Comparison of ENCODE assay signal across 1 cellular context in the genomic region with DNA sequence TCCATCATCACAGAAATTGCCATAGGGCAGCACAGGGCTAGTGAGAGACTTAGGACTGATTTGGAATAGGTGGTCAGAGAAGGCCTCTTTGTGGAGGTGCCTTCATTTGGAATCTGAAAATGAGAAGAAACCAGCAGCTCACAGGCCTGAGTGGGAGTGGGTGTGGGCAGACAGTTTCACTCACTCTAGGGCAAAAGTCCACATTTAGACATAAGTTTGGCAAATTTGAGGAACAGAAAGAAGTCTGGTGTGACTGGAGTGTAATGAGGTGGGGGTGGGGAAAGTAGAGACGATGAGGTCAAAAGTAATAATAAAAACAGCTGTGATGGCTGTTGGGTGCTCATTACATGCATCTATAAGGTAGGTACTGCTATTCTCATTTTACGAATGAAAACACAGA.
A peak's percentile ranks its signal among the peaks of the same experiment; 100 is the strongest.
TF ChIP-seq lines count a peak whose summit lies in the region.

No MANE protein-coding gene starts in this region.

TF ChIP-seq in GM12878, 131 proteins besides CTCF, POLR2A, EP300 and RAD21 (continued from another document and continues in another):
- TF ChIP-seq, protein P1, sequence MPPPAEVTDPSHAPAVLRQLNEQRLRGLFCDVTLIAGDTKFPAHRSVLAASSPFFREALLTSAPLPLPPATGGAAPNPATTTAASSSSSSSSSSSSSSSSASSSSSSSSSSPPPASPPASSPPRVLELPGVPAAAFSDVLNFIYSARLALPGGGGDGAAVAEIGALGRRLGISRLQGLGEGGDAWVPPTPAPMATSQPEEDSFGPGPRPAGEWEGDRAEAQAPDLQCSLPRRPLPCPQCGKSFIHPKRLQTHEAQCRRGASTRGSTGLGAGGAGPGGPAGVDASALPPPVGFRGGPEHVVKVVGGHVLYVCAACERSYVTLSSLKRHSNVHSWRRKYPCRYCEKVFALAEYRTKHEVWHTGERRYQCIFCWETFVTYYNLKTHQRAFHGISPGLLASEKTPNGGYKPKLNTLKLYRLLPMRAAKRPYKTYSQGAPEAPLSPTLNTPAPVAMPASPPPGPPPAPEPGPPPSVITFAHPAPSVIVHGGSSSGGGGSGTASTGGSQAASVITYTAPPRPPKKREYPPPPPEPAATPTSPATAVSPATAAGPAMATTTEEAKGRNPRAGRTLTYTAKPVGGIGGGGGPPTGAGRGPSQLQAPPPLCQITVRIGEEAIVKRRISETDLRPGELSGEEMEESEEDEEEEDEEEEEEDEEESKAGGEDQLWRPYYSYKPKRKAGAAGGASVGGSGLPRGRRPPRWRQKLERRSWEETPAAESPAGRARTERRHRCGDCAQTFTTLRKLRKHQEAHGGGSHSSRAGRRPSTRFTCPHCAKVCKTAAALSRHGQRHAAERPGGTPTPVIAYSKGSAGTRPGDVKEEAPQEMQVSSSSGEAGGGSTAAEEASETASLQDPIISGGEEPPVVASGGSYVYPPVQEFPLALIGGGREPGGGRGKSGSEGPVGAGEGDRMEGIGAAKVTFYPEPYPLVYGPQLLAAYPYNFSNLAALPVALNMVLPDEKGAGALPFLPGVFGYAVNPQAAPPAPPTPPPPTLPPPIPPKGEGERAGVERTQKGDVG (CRISPR knock-in tag; IDR thresholded peaks at IDR 0.05) = no peak
- TF ChIP-seq, protein P2, sequence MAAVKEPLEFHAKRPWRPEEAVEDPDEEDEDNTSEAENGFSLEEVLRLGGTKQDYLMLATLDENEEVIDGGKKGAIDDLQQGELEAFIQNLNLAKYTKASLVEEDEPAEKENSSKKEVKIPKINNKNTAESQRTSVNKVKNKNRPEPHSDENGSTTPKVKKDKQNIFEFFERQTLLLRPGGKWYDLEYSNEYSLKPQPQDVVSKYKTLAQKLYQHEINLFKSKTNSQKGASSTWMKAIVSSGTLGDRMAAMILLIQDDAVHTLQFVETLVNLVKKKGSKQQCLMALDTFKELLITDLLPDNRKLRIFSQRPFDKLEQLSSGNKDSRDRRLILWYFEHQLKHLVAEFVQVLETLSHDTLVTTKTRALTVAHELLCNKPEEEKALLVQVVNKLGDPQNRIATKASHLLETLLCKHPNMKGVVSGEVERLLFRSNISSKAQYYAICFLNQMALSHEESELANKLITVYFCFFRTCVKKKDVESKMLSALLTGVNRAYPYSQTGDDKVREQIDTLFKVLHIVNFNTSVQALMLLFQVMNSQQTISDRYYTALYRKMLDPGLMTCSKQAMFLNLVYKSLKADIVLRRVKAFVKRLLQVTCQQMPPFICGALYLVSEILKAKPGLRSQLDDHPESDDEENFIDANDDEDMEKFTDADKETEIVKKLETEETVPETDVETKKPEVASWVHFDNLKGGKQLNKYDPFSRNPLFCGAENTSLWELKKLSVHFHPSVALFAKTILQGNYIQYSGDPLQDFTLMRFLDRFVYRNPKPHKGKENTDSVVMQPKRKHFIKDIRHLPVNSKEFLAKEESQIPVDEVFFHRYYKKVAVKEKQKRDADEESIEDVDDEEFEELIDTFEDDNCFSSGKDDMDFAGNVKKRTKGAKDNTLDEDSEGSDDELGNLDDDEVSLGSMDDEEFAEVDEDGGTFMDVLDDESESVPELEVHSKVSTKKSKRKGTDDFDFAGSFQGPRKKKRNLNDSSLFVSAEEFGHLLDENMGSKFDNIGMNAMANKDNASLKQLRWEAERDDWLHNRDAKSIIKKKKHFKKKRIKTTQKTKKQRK (IDR thresholded peaks at IDR 0.05; ENCODE audit: low read depth, low read length) = no peak
- peak; percentile 84 for TF ChIP-seq SMAD1 (IDR thresholded peaks at IDR 0.05; ENCODE audit: low read depth, partially characterized antibody)
- 0 out of 2 replicates have a peak, but pooled peaks have one; percentile 59 for TF ChIP-seq SMARCA5 (IDR thresholded peaks at IDR 0.05)
- TF ChIP-seq, protein P3, sequence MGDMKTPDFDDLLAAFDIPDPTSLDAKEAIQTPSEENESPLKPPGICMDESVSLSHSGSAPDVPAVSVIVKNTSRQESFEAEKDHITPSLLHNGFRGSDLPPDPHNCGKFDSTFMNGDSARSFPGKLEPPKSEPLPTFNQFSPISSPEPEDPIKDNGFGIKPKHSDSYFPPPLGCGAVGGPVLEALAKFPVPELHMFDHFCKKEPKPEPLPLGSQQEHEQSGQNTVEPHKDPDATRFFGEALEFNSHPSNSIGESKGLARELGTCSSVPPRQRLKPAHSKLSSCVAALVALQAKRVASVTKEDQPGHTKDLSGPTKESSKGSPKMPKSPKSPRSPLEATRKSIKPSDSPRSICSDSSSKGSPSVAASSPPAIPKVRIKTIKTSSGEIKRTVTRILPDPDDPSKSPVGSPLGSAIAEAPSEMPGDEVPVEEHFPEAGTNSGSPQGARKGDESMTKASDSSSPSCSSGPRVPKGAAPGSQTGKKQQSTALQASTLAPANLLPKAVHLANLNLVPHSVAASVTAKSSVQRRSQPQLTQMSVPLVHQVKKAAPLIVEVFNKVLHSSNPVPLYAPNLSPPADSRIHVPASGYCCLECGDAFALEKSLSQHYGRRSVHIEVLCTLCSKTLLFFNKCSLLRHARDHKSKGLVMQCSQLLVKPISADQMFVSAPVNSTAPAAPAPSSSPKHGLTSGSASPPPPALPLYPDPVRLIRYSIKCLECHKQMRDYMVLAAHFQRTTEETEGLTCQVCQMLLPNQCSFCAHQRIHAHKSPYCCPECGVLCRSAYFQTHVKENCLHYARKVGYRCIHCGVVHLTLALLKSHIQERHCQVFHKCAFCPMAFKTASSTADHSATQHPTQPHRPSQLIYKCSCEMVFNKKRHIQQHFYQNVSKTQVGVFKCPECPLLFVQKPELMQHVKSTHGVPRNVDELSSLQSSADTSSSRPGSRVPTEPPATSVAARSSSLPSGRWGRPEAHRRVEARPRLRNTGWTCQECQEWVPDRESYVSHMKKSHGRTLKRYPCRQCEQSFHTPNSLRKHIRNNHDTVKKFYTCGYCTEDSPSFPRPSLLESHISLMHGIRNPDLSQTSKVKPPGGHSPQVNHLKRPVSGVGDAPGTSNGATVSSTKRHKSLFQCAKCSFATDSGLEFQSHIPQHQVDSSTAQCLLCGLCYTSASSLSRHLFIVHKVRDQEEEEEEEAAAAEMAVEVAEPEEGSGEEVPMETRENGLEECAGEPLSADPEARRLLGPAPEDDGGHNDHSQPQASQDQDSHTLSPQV (IDR thresholded peaks at IDR 0.05) = no peak
- peak in 1 of 2 experiments; percentile 79; a peak in 1 of 4 replicates for TF ChIP-seq SRF (IDR thresholded peaks at IDR 0.05; ENCODE audit: low read depth in 2 of 2, low read length in 2 of 2)
- TF ChIP-seq KLF5 (IDR thresholded peaks at IDR 0.05; ENCODE audit: partially characterized antibody) = peak; percentile 87
- TF ChIP-seq, protein P4, sequence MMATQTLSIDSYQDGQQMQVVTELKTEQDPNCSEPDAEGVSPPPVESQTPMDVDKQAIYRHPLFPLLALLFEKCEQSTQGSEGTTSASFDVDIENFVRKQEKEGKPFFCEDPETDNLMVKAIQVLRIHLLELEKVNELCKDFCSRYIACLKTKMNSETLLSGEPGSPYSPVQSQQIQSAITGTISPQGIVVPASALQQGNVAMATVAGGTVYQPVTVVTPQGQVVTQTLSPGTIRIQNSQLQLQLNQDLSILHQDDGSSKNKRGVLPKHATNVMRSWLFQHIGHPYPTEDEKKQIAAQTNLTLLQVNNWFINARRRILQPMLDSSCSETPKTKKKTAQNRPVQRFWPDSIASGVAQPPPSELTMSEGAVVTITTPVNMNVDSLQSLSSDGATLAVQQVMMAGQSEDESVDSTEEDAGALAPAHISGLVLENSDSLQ (IDR thresholded peaks at IDR 0.05) = peak; percentile 70
- TF ChIP-seq HCFC1 (IDR thresholded peaks at IDR 0.05; ENCODE audit: low read length) = no peak
- peak; percentile 90 for TF ChIP-seq SP1 (IDR thresholded peaks at IDR 0.05; ENCODE audit: low read depth, low read length)
- 0 out of 2 replicates have a peak, but pooled peaks have one; percentile 36 for TF ChIP-seq ZNF24 (IDR thresholded peaks at IDR 0.05)
- TF ChIP-seq ZZZ3 (IDR thresholded peaks at IDR 0.05; ENCODE audit: control insufficient read depth, insufficient read length, low read depth) = no peak
- no peak for TF ChIP-seq ZNF622 (IDR thresholded peaks at IDR 0.05)
- TF ChIP-seq BHLHE40 (IDR thresholded peaks at IDR 0.05; ENCODE audit: borderline replicate concordance in 1 of 2, low read depth in 2 of 2, low read length in 1 of 2) = peak; percentile 80 to 86; a peak in 3 of 4 replicates
- no peak for TF ChIP-seq MXI1 (IDR thresholded peaks at IDR 0.05; ENCODE audit: low read depth, low read length)
- TF ChIP-seq POLR2AphosphoS5 (IDR thresholded peaks at IDR 0.05; ENCODE audit: low read length) = no peak
- TF ChIP-seq, protein P5, sequence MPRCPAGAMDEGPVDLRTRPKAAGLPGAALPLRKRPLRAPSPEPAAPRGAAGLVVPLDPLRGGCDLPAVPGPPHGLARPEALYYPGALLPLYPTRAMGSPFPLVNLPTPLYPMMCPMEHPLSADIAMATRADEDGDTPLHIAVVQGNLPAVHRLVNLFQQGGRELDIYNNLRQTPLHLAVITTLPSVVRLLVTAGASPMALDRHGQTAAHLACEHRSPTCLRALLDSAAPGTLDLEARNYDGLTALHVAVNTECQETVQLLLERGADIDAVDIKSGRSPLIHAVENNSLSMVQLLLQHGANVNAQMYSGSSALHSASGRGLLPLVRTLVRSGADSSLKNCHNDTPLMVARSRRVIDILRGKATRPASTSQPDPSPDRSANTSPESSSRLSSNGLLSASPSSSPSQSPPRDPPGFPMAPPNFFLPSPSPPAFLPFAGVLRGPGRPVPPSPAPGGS (IDR thresholded peaks at IDR 0.05; ENCODE audit: borderline replicate concordance, insufficient read depth, low read depth, low read length, poor library complexity, severe bottlenecking) = peak; percentile 85
- 0 out of 2 replicates have a peak, but pooled peaks have one; percentile 64 for TF ChIP-seq GABPA (IDR thresholded peaks at IDR 0.05; ENCODE audit: low read depth)
- no peak for TF ChIP-seq NRF1 (conservative IDR thresholded peaks at IDR 0.05; ENCODE audit: low read depth, low read length)
- TF ChIP-seq, protein P6, sequence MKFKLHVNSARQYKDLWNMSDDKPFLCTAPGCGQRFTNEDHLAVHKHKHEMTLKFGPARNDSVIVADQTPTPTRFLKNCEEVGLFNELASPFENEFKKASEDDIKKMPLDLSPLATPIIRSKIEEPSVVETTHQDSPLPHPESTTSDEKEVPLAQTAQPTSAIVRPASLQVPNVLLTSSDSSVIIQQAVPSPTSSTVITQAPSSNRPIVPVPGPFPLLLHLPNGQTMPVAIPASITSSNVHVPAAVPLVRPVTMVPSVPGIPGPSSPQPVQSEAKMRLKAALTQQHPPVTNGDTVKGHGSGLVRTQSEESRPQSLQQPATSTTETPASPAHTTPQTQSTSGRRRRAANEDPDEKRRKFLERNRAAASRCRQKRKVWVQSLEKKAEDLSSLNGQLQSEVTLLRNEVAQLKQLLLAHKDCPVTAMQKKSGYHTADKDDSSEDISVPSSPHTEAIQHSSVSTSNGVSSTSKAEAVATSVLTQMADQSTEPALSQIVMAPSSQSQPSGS (IDR thresholded peaks at IDR 0.05; ENCODE audit: low read length) = peak; percentile 99
- TF ChIP-seq BCL11A (IDR thresholded peaks at IDR 0.05; ENCODE audit: low read depth, low read length) = peak; percentile 100
- TF ChIP-seq EED (IDR thresholded peaks at IDR 0.05; ENCODE audit: low read depth) = peak; percentile 95
- no peak for TF ChIP-seq HDAC2 (IDR thresholded peaks at IDR 0.05)
- TF ChIP-seq NR2F1 (conservative IDR thresholded peaks at IDR 0.05) = peak; percentile 82
- TF ChIP-seq CBX3 (IDR thresholded peaks at IDR 0.05; ENCODE audit: borderline replicate concordance, low read depth) = no peak
- TF ChIP-seq, protein P7, sequence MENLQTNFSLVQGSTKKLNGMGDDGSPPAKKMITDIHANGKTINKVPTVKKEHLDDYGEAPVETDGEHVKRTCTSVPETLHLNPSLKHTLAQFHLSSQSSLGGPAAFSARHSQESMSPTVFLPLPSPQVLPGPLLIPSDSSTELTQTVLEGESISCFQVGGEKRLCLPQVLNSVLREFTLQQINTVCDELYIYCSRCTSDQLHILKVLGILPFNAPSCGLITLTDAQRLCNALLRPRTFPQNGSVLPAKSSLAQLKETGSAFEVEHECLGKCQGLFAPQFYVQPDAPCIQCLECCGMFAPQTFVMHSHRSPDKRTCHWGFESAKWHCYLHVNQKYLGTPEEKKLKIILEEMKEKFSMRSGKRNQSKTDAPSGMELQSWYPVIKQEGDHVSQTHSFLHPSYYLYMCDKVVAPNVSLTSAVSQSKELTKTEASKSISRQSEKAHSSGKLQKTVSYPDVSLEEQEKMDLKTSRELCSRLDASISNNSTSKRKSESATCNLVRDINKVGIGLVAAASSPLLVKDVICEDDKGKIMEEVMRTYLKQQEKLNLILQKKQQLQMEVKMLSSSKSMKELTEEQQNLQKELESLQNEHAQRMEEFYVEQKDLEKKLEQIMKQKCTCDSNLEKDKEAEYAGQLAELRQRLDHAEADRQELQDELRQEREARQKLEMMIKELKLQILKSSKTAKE (IDR thresholded peaks at IDR 0.05; ENCODE audit: low read depth, poor library complexity, severe bottlenecking) = peak; percentile 99
- no peak for TF ChIP-seq CHD1 (IDR thresholded peaks at IDR 0.05; ENCODE audit: low read depth, low read length)
- TF ChIP-seq MYC (IDR thresholded peaks at IDR 0.05; ENCODE audit: insufficient read depth, insufficient read length, insufficient replicate concordance, low read length, severe bottlenecking) = no peak
- TF ChIP-seq, protein P8, sequence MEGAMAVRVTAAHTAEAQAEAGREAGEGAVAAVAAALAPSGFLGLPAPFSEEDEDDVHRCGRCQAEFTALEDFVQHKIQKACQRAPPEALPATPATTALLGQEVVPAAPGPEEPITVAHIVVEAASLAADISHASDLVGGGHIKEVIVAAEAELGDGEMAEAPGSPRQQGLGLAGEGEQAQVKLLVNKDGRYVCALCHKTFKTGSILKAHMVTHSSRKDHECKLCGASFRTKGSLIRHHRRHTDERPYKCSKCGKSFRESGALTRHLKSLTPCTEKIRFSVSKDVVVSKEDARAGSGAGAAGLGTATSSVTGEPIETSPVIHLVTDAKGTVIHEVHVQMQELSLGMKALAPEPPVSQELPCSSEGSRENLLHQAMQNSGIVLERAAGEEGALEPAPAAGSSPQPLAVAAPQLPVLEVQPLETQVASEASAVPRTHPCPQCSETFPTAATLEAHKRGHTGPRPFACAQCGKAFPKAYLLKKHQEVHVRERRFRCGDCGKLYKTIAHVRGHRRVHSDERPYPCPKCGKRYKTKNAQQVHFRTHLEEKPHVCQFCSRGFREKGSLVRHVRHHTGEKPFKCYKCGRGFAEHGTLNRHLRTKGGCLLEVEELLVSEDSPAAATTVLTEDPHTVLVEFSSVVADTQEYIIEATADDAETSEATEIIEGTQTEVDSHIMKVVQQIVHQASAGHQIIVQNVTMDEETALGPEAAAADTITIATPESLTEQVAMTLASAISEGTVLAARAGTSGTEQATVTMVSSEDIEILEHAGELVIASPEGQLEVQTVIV (IDR thresholded peaks at IDR 0.05; ENCODE audit: borderline replicate concordance, partially characterized antibody) = peak; percentile 61
- TF ChIP-seq JUND (IDR thresholded peaks at IDR 0.05; ENCODE audit: low read depth, low read length) = peak; percentile 62; the same call in 1 of the 2 replicates
- no peak; the same call in 1 of the 2 replicates for TF ChIP-seq SREBF1 (IDR thresholded peaks at IDR 0.05; ENCODE audit: low read length)
- TF ChIP-seq, protein P9, sequence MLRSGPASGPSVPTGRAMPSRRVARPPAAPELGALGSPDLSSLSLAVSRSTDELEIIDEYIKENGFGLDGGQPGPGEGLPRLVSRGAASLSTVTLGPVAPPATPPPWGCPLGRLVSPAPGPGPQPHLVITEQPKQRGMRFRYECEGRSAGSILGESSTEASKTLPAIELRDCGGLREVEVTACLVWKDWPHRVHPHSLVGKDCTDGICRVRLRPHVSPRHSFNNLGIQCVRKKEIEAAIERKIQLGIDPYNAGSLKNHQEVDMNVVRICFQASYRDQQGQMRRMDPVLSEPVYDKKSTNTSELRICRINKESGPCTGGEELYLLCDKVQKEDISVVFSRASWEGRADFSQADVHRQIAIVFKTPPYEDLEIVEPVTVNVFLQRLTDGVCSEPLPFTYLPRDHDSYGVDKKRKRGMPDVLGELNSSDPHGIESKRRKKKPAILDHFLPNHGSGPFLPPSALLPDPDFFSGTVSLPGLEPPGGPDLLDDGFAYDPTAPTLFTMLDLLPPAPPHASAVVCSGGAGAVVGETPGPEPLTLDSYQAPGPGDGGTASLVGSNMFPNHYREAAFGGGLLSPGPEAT (IDR thresholded peaks at IDR 0.05; ENCODE audit: low read depth) = peak; percentile 95
- peak; percentile 95; the same call in 1 of the 2 replicates for TF ChIP-seq RCOR1 (conservative IDR thresholded peaks at IDR 0.05; ENCODE audit: low read depth, low read length)
